Comparison of ENCODE assay signal across 7 cellular contexts in the genomic region with DNA sequence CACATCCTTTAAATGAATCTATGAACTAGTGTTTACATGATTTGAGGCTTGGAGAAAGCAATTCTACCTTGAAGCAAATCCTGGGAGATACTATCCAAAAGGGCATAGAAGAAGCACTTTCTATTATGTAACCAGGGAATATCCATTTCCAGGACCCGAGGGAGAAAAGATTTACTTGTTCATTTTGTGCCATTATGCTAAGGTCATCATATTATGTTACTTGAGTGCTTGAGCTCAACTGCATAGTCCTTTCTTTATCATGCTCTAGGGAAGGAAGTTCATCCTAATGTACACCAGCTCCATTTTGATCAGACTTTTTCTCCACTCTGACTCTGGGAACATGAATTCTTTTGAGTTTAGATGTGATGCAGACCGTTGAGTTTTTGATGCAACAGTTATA.
"Had no signal": no experiment of that assay in that cellular context is flagged by ENCODE, and none has a peak within 500 bp of the region (broad histone marks: within the 10 kb centered on the region; RNA-seq: fewer than 3 reads in every experiment).

No MANE protein-coding gene starts in this region.

- DNase-seq: GM23248, GOT3, H9, HCEC 1CT, KBM-7 had no signal

- H3K9ac ChIP-seq: GM23248, KMS-11 had no signal

- H3K4me3 ChIP-seq: GM23248 had no signal

- H3K4me2 ChIP-seq: KMS-11 had no signal

- H3K27ac ChIP-seq: GM23248, HL-60, KMS-11 had no signal

- H2AFZ ChIP-seq: GM23248 had no signal
